1 cellular context compared by ENCODE assay signal in genomic region chr12:91818236-91819131, GRCh38.
TF ChIP-seq lines count a peak whose summit lies in the region.

No MANE protein-coding gene starts in this region.

TF ChIP-seq in liver, 16 proteins besides CTCF, POLR2A, EP300 and RAD21 (continued from another document):
- TF ChIP-seq, protein P1, sequence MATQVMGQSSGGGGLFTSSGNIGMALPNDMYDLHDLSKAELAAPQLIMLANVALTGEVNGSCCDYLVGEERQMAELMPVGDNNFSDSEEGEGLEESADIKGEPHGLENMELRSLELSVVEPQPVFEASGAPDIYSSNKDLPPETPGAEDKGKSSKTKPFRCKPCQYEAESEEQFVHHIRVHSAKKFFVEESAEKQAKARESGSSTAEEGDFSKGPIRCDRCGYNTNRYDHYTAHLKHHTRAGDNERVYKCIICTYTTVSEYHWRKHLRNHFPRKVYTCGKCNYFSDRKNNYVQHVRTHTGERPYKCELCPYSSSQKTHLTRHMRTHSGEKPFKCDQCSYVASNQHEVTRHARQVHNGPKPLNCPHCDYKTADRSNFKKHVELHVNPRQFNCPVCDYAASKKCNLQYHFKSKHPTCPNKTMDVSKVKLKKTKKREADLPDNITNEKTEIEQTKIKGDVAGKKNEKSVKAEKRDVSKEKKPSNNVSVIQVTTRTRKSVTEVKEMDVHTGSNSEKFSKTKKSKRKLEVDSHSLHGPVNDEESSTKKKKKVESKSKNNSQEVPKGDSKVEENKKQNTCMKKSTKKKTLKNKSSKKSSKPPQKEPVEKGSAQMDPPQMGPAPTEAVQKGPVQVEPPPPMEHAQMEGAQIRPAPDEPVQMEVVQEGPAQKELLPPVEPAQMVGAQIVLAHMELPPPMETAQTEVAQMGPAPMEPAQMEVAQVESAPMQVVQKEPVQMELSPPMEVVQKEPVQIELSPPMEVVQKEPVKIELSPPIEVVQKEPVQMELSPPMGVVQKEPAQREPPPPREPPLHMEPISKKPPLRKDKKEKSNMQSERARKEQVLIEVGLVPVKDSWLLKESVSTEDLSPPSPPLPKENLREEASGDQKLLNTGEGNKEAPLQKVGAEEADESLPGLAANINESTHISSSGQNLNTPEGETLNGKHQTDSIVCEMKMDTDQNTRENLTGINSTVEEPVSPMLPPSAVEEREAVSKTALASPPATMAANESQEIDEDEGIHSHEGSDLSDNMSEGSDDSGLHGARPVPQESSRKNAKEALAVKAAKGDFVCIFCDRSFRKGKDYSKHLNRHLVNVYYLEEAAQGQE (IDR thresholded peaks at IDR 0.05), result no peak
- TF ChIP-seq JUND (IDR thresholded peaks at IDR 0.05), result peak in 1 of 2 donors; percentile 15
